Comparison of ENCODE assay signal across 13 cellular contexts in the genomic region with DNA sequence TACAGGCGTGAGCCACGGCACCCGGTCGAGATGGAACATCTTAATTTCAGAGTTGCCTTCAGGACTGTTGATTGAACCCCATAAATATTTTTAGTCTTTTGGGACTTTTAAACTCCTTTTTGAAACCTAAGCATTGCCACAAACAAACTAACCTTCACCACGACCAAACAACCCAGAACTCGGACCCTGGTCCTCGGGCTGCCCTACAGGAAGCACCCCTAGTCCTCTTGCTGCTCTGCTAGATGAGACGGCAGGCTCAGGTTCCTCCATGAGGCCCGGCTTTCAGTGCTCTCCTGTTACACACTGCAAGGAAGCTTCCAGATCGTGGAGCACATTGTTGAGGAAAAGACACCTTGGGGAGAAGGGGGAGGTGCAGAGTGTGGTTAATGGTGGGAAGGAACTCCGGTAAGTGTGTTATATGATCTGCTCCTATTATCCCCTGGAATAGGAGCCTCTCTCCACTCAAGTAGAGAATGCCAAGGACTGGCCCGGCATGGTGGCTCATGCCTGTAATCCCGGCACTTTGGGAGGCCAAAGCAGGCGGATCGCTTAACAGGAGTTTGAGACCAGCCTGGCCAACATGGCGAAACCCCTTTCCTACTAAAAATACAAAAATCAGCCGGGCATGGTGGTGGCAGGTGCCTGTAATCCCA. TPM values are rescaled to one million over a fixed set of nuclear protein-coding genes. Genes with fewer than 3 reads are reported as not detected.
DNase-seq lines count a peak whose midpoint lies in the region; ATAC-seq and TF ChIP-seq lines count a peak whose summit lies in the region.
"Had no signal": no experiment of that assay in that cellular context is flagged by ENCODE, and none has a peak within 500 bp of the region (broad histone marks: within the 10 kb centered on the region; RNA-seq: fewer than 3 reads in every experiment).

No MANE protein-coding gene starts in this region.

- H2AFZ ChIP-seq in neural progenitor cell (replicated peaks), result no peak overlapping the region
- H2AFZ ChIP-seq: hepatocyte had no signal

- peaks cover 15% of the 10 kb centered on the region for H3K27me3 ChIP-seq in neural progenitor cell
- H3K27me3 ChIP-seq: cardiac muscle cell, hepatocyte, pancreas had no signal

- H3K27ac ChIP-seq in C4-2B (peak overlapping the region; percentile 93), coronary artery (peak overlapping the region; percentile 19 to 93), neural progenitor cell (no peak overlapping the region)
- H3K27ac ChIP-seq: cardiac muscle cell had no signal

- peaks cover 10% of the 10 kb centered on the region for H3F3A ChIP-seq in neural progenitor cell (ENCODE audit: low read depth)

- H3K4me3 Mint-ChIP-seq in neural progenitor cell, result no peak overlapping the region
- H3K4me3 Mint-ChIP-seq: activated CD8-positive, alpha-beta T cell treated with anti-CD3 and anti-CD28 coated beads for 36 hours had no signal

- H4K20me1 ChIP-seq in neural progenitor cell (ENCODE audit: low read depth), result peaks cover 24% of the 10 kb centered on the region

- H3K4me2 ChIP-seq in neural progenitor cell, result no peak overlapping the region

- peaks cover 41% of the 10 kb centered on the region for H3K4me1 Mint-ChIP-seq in neural progenitor cell

- H3K9me3 Mint-ChIP-seq in neural progenitor cell, result no peaks in the 10 kb centered on the region
- H3K9me3 Mint-ChIP-seq: activated CD8-positive, alpha-beta T cell treated with anti-CD3 and anti-CD28 coated beads for 36 hours had no signal

- H3K4me1 ChIP-seq in neural progenitor cell, result peaks cover 47% of the 10 kb centered on the region

- H3K36me3 ChIP-seq in neural progenitor cell, result no peaks in the 10 kb centered on the region
- H3K36me3 ChIP-seq: cardiac muscle cell, pancreas had no signal

- no peaks in the 10 kb centered on the region for H3K9me3 ChIP-seq in neural progenitor cell (ENCODE audit: low read depth)
- H3K9me3 ChIP-seq: pancreas had no signal

- peak; percentile 79 for DNase-seq in NCI-H2029 (lab: John Stamatoyannopoulos, UW)
- DNase-seq in coronary artery (ENCODE audit: low spot score), result no peak
- peak; percentile 31 for DNase-seq in neural progenitor cell (ENCODE audit: low spot score)
- DNase-seq in stimulated activated CD4-positive, alpha-beta T cell treated with anti-CD3 and anti-CD28 coated beads, Interleukin-4, amount 100 ng/mL, for 24 hours, result no peak
- DNase-seq in activated gamma-delta T cell (lab: John Stamatoyannopoulos, UW), result no peak
- no peak for DNase-seq in activated effector memory CD4-positive, alpha-beta T cell treated with Interleukin-2 at 50 U/mL for 16 hours
- DNase-seq: activated CD8-positive, alpha-beta T cell treated with anti-CD3 and anti-CD28 coated beads for 36 hours; NCI-H1048; pancreas had no signal

- TF ChIP-seq CTCF in C4-2B (conservative IDR thresholded peaks at IDR 0.05) (no peak), coronary artery (IDR thresholded peaks at IDR 0.05) (no peak), neural progenitor cell (IDR thresholded peaks at IDR 0.05) (no peak)

- no peak for ATAC-seq in HG02588 (IDR thresholded peaks at IDR 0.05; ENCODE audit: unreplicated experiment)
- ATAC-seq: activated CD8-positive, alpha-beta T cell treated with anti-CD3 and anti-CD28 coated beads for 36 hours; pancreas had no signal

- H3K4me3 ChIP-seq in coronary artery, result no peak overlapping the region
- no peak overlapping the region for H3K4me3 ChIP-seq in neural progenitor cell
- H3K4me3 ChIP-seq: cardiac muscle cell, hepatocyte, pancreas had no signal

- H3K79me2 ChIP-seq in neural progenitor cell (ENCODE audit: low read depth), result no peaks in the 10 kb centered on the region

- H3K9ac ChIP-seq in neural progenitor cell, result no peak overlapping the region

- peak overlapping the region; percentile 36 for H3K27ac Mint-ChIP-seq in neural progenitor cell
- H3K27ac Mint-ChIP-seq: activated CD8-positive, alpha-beta T cell treated with anti-CD3 and anti-CD28 coated beads for 36 hours had no signal

- H3K36me3 Mint-ChIP-seq in neural progenitor cell, result no peaks in the 10 kb centered on the region

- H3K27me3 Mint-ChIP-seq in neural progenitor cell (ENCODE audit: insufficient read depth, low read depth), result peaks cover 6% of the 10 kb centered on the region
- H3K27me3 Mint-ChIP-seq: activated CD8-positive, alpha-beta T cell treated with anti-CD3 and anti-CD28 coated beads for 36 hours had no signal

RNA-seq across cellular contexts. Expression of gene EPHX1, which starts 5.7 kb away (rescaled TPM):
- total RNA-seq in neural progenitor cell (ENCODE audit: low replicate concordance), result 4.3 and 5.7 TPM in 2 replicates

RNA-seq across cellular contexts. Expression of gene SRP9, which starts 38.0 kb away (rescaled TPM):
- 751 and 1,104 TPM in 2 replicates for total RNA-seq in neural progenitor cell (ENCODE audit: low replicate concordance)

Comparison
In these comparisons a context has a peak if more than half of its experiments do, and no peak if none do; other contexts are left out.
1. DNase-seq: peak in NCI-H2029 (single experiment) and neural progenitor cell (single experiment); none in coronary artery (single experiment), stimulated activated CD4-positive, alpha-beta T cell treated with anti-CD3 and anti-CD28 coated beads, Interleukin-4, amount 100 ng/mL, for 24 hours (single experiment), activated gamma-delta T cell (single experiment) and activated effector memory CD4-positive, alpha-beta T cell treated with Interleukin-2 at 50 U/mL for 16 hours (single experiment).